In the genomic region with DNA sequence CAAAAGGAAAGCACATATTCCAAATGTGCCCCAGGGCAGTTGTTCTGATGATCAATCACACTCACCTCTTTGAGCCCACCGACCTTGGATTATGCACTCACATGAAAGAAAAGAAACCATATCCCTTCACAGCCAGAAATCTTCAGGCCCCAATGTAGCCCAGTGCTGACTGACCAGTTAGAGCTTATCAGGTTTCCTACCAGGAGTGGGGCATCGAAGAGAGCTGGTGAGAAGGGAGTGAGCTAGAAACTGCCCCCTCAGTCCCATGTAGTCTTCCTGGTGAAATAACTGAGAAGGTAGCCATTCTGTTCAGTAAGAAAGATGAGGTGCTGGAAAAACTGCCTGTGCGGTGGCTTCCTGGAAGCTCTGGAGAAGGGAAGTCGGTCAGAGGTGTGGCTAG, we compare ENCODE assay signal across 27 cellular contexts.
"Had no signal": no experiment of that assay in that cellular context is flagged by ENCODE, and none has a peak within 500 bp of the region (broad histone marks: within the 10 kb centered on the region; RNA-seq: fewer than 3 reads in every experiment).

No MANE protein-coding gene starts in this region.

- H3K27me3 ChIP-seq: adrenal gland, breast epithelium, MG63 had no signal

- H3K27ac ChIP-seq: adrenal gland, breast epithelium, SK-N-MC had no signal

- ATAC-seq: T-cell, WTC11 had no signal

- DNase-seq: activated CD4-positive, alpha-beta T cell treated with anti-CD3 and anti-CD28 coated beads for 48 hours; activated CD4-positive, alpha-beta T cell treated with anti-CD3 and anti-CD28 coated beads, Interleukin-2, amount 50 U/mL, for 48 hours; activated CD4-positive, CD25-positive, alpha-beta regulatory T cell treated with anti-CD3 and anti-CD28 coated beads, Interleukin-2, amount 50 U/mL, for 72 hours; activated CD8-positive, alpha-beta memory T cell treated with anti-CD3 and anti-CD28 coated beads, Interleukin-2, amount 50 U/mL, for 4 hours; activated effector memory CD4-positive, alpha-beta T cell treated with Interleukin-2 at 50 U/mL for 16 hours; activated naive CD4-positive, alpha-beta T cell; adrenal gland; aorta; caudate nucleus; MG63; MV-4-11; NCI-H1092 treated with DMSO at 0.1 percent for 48 hours; NCI-H1417 treated with DMSO at 0.1 percent for 48 hours; NCI-H1694; NCI-H2029; NCI-H2107; NCI-H2171 treated with DMSO at 0.1 percent for 48 hours; NCI-H226; SIG-M5; T-cell; T-helper 2 cell; T1000 had no signal

- H3K27ac Mint-ChIP-seq: activated naive CD8-positive, alpha-beta T cell; activated T-helper 1 cell treated with anti-CD3 and anti-CD28 coated beads, Interleukin-12 subunit alpha, Interleukin-12 subunit beta, Interleukin-2, Interleukin-4 antibody, amounts not matched to agents 30 ng/mL and 10 ng/mL and 1 ng/mL, durations not matched to agents 14 hours and 24 hours and 36 hours; T-cell; WTC11 had no signal

- H3K27me3 Mint-ChIP-seq: activated naive CD8-positive, alpha-beta T cell had no signal

- H3K36me3 Mint-ChIP-seq: T-cell, WTC11 had no signal

- H3K4me3 ChIP-seq: adrenal gland, breast epithelium, MG63, SK-N-MC had no signal

- H3K4me3 Mint-ChIP-seq: activated naive CD8-positive, alpha-beta T cell; activated T-helper 1 cell treated with anti-CD3 and anti-CD28 coated beads, Interleukin-12 subunit alpha, Interleukin-12 subunit beta, Interleukin-2, Interleukin-4 antibody, amounts not matched to agents 30 ng/mL and 10 ng/mL and 1 ng/mL, durations not matched to agents 14 hours and 24 hours and 36 hours; T-cell; WTC11 had no signal

- H3K9me3 ChIP-seq: adrenal gland, breast epithelium, MG63 had no signal

- H3K4me1 ChIP-seq: breast epithelium had no signal

- H3K36me3 ChIP-seq: adrenal gland, breast epithelium, MG63 had no signal

- H3K9me3 Mint-ChIP-seq: activated T-helper 1 cell treated with anti-CD3 and anti-CD28 coated beads, Interleukin-12 subunit alpha, Interleukin-12 subunit beta, Interleukin-2, Interleukin-4 antibody, amounts not matched to agents 30 ng/mL and 10 ng/mL and 1 ng/mL, durations not matched to agents 14 hours and 24 hours and 36 hours; T-cell; WTC11 had no signal
